Comparison of ENCODE assay signal across 1 cellular context in the genomic region with DNA sequence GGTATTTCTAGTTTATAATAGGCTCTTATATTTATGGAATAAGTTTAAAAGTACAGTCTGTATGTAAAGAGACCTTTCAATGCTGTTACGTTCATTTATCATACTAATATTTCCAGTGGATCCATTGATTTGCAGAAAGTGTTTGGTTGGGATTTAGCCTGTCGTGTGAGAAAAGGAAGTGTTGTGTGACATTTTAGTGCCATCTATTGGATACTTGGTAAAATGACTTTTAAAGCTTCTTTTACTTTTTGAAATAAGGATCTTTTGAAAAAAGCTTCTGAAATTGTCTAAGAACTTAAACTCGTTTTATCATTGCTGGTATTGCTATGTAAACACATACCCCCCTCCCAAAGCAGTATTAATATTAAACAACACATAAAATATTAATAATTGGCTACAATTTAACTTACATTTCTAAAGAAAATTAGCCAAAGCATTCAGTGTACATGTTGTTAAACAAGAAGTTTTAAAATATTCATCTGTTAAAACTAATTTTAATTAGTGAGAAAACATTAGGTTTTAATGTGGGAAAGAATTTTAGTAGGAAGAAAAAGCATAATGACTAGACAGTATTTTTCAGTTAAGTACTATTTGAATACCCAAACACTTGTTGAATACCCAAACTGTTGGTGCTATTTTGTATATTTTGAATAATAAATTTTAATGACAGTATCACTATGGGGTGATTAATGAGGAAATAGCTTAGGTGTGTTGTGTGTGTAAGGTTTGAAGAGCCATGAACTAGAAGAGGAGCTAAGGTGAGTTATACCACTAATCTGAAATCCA.
TF ChIP-seq lines count a peak whose summit lies in the region.

No MANE protein-coding gene starts in this region.

TF ChIP-seq in GM23338, 12 proteins besides CTCF, POLR2A, EP300 and RAD21 (continued from another document):
- TF ChIP-seq, protein P1, sequence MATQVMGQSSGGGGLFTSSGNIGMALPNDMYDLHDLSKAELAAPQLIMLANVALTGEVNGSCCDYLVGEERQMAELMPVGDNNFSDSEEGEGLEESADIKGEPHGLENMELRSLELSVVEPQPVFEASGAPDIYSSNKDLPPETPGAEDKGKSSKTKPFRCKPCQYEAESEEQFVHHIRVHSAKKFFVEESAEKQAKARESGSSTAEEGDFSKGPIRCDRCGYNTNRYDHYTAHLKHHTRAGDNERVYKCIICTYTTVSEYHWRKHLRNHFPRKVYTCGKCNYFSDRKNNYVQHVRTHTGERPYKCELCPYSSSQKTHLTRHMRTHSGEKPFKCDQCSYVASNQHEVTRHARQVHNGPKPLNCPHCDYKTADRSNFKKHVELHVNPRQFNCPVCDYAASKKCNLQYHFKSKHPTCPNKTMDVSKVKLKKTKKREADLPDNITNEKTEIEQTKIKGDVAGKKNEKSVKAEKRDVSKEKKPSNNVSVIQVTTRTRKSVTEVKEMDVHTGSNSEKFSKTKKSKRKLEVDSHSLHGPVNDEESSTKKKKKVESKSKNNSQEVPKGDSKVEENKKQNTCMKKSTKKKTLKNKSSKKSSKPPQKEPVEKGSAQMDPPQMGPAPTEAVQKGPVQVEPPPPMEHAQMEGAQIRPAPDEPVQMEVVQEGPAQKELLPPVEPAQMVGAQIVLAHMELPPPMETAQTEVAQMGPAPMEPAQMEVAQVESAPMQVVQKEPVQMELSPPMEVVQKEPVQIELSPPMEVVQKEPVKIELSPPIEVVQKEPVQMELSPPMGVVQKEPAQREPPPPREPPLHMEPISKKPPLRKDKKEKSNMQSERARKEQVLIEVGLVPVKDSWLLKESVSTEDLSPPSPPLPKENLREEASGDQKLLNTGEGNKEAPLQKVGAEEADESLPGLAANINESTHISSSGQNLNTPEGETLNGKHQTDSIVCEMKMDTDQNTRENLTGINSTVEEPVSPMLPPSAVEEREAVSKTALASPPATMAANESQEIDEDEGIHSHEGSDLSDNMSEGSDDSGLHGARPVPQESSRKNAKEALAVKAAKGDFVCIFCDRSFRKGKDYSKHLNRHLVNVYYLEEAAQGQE (IDR thresholded peaks at IDR 0.05; ENCODE audit: unreplicated experiment): no peak
- TF ChIP-seq EZH2phosphoT487 (IDR thresholded peaks at IDR 0.05; ENCODE audit: unreplicated experiment) (no peak), STAT1 (IDR thresholded peaks at IDR 0.05; ENCODE audit: unreplicated experiment) (no peak), ZNF114 (CRISPR knock-in tag; IDR thresholded peaks at IDR 0.05) (no peak), NANOG (IDR thresholded peaks at IDR 0.05; ENCODE audit: borderline replicate concordance) (no peak)
